ENCODE assay signal across 8 cellular contexts in the genomic region with DNA sequence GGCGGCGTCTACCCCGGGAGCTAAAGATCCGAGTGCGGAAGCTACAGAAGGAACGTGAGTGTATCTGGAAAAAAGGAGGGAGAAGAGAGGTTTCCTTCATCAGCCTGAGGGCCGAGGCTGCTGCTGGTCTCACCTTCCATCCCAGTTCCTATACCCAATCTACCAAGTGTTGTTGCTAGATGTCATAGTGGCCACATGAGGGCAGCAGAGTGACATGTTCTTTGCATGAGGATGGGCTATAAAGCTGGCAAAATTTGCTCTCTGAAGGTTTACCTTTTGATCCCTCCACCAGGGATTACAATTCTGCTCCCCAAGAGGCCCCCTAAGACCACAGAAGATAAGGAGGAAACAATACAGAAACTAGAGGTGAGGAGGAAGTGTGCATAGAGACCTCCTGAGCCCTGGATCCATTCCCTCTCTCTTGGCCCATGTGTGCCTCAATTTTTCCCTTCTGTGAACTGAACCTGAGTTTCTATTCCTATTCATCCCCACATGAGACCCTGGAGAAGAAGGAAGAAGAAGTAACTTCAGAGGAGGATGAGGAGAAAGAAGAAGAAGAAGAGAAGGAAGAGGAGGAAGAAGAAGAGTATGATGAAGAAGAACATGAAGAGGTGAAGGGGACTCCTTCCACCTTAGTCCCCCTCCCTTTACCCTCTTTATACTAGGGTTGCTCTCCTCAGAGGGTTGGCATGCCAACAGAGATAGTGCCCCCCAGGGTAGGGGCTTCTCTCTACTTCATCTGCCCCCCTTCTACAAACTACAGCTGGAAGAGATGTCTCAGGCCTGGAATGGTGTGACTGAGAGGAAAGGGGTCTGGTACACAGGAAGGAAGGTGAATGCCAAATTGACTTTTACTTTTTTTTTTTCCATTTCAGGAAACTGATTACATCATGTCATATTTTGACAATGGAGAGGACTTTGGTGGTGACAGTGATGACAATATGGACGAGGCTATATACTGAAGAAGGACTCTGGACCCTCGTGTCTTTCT. TPM values are rescaled to one million over a fixed set of nuclear protein-coding genes. Genes with fewer than 3 reads are reported as not detected.
A peak's percentile ranks its signal among the peaks of the same experiment; 100 is the strongest.
DNase-seq lines count a peak whose midpoint lies in the region; ATAC-seq and TF ChIP-seq lines count a peak whose summit lies in the region.

No MANE protein-coding gene starts in this region.

- H3K9me3 ChIP-seq in HUES64 (ENCODE audit: insufficient read depth, low read depth, low read length) (no peaks in the 10 kb centered on the region), NT2/D1 (ENCODE audit: insufficient read depth, low read length) (no peaks in the 10 kb centered on the region)

- H3K4me3 ChIP-seq in HUES64 (ENCODE audit: low read length), result 0 out of 2 replicates have a peak overlapping the region, but pooled peaks have one; percentile 11
- no peak overlapping the region for H3K4me3 ChIP-seq in NT2/D1 (ENCODE audit: insufficient read length, low read depth)
- H3K4me3 ChIP-seq in epithelial cell of esophagus (ENCODE audit: low read length), result no peak overlapping the region

- peak; percentile 88 for TF ChIP-seq CTCF in epithelial cell of esophagus (IDR thresholded peaks at IDR 0.05; ENCODE audit: insufficient read depth, low read depth, low read length, missing control alignments)

- peaks cover 26% of the 10 kb centered on the region for H3K4me1 ChIP-seq in HUES64 (ENCODE audit: insufficient read depth, low read length)
- H3K4me1 ChIP-seq in NT2/D1 (ENCODE audit: insufficient read depth, insufficient read length), result peaks cover 6% of the 10 kb centered on the region

- ATAC-seq in HG03342 (IDR thresholded peaks at IDR 0.05; ENCODE audit: unreplicated experiment), result no peak

- H3K36me3 ChIP-seq in HUES64 (ENCODE audit: insufficient read depth, low read length), result no peaks in the 10 kb centered on the region
- no peaks in the 10 kb centered on the region for H3K36me3 ChIP-seq in NT2/D1 (ENCODE audit: insufficient read depth, insufficient read length, low read length)

- H3K27ac ChIP-seq in HUES64 (ENCODE audit: low read depth, low read length), result peak overlapping the region; percentile 97; the same call in 1 of the 2 replicates

- H3K9ac ChIP-seq in HUES64 (ENCODE audit: low read depth, low read length) (peak overlapping the region; percentile 76; the same call in 1 of the 2 replicates), NT2/D1 (ENCODE audit: insufficient read length, low read depth) (no peak overlapping the region)

- peak; percentile 98 for DNase-seq in DMS153 treated with DMSO at 0.1 percent for 48 hours (lab: John Stamatoyannopoulos, UW; ENCODE audit: unreplicated experiment)
- DNase-seq in NT2/D1 (ENCODE audit: low read depth, low spot score), result peak; percentile 89
- peak; percentile 50 for DNase-seq in activated CD8-positive, alpha-beta memory T cell treated with anti-CD3 and anti-CD28 coated beads, Interleukin-2, amount 50 U/mL, for 1 hour (ENCODE audit: extremely low read depth)
- DNase-seq in epithelial cell of esophagus (ENCODE audit: low read depth), result peak; percentile 84
- DNase-seq in midbrain (lab: John Stamatoyannopoulos, UW), result peak; percentile 82
- DNase-seq in stimulated activated naive CD4-positive, alpha-beta T cell treated with Interleukin-2 at 50 U/mL for 16 hours (lab: John Stamatoyannopoulos, UW), result peak; percentile 61

- H3K27me3 ChIP-seq in HUES64 (ENCODE audit: insufficient read depth, low read length) (no peaks in the 10 kb centered on the region), NT2/D1 (ENCODE audit: insufficient read depth, insufficient read length) (no peaks in the 10 kb centered on the region)

- WGBS in HUES64, result 31% methylated on average over 7 of the region's 9 CpGs

RNA-seq across cellular contexts. Expression of a gene that starts 13.3 kb away (rescaled TPM):
- polyA plus RNA-seq in HUES64 (2013, experiment 1 of 2), result 6.5 TPM
- 10.1 TPM for polyA plus RNA-seq in HUES64 (2013, experiment 2 of 2)

RNA-seq across cellular contexts. Expression of a gene that starts 13.4 kb away (rescaled TPM):
- polyA plus RNA-seq in HUES64 (2013, experiment 1 of 2), result 0.15 TPM
- polyA plus RNA-seq in HUES64 (2013, experiment 2 of 2), result 0.25 TPM

RNA-seq across cellular contexts. Expression of a gene that starts 18.6 kb away (rescaled TPM):
- polyA plus RNA-seq in HUES64 (2013, experiment 1 of 2), result 10.9 TPM
- 24.1 TPM for polyA plus RNA-seq in HUES64 (2013, experiment 2 of 2)

RNA-seq across cellular contexts. Expression of a gene that starts 20.0 kb away (rescaled TPM):
- 5.9 TPM for polyA plus RNA-seq in HUES64 (2013, experiment 1 of 2)
- 8.3 TPM for polyA plus RNA-seq in HUES64 (2013, experiment 2 of 2)

RNA-seq across cellular contexts. Expression of a gene that starts 43.8 kb away (rescaled TPM):
- polyA plus RNA-seq in HUES64 (2013, experiment 1 of 2), result not detected
- polyA plus RNA-seq in HUES64 (2013, experiment 2 of 2), result not detected
